ENCODE assay signal across 17 cellular contexts in genomic region chr6:82554706-82555105, GRCh38.
DNase-seq lines count a peak whose midpoint lies in the region; ATAC-seq, FAIRE-seq and TF ChIP-seq lines count a peak whose summit lies in the region.
"Had no signal": no experiment of that assay in that cellular context is flagged by ENCODE, and none has a peak within 500 bp of the region (broad histone marks: within the 10 kb centered on the region; RNA-seq: fewer than 3 reads in every experiment).

No MANE protein-coding gene starts in this region.

- H3K9ac ChIP-seq in fibroblast of lung (ENCODE audit: insufficient read depth, low read length) (no peak overlapping the region), neural progenitor cell (no peak overlapping the region)
- H3K9ac ChIP-seq: KMS-11 had no signal

- H3K27me3 ChIP-seq in fibroblast of lung (ENCODE audit: control insufficient read depth, insufficient read depth, low read length) (no peaks in the 10 kb centered on the region), neural progenitor cell (no peaks in the 10 kb centered on the region)
- H3K27me3 ChIP-seq: SJSA1 had no signal

- H3K27me3 Mint-ChIP-seq in neural progenitor cell (ENCODE audit: insufficient read depth, low read depth) = no peaks in the 10 kb centered on the region
- H3K27me3 Mint-ChIP-seq: B cell had no signal

- peaks cover 8% of the 10 kb centered on the region for H3F3A ChIP-seq in neural progenitor cell (ENCODE audit: low read depth)

- H3K27ac Mint-ChIP-seq in neural progenitor cell = no peak overlapping the region
- H3K27ac Mint-ChIP-seq: B cell; CD4-positive, alpha-beta memory T cell had no signal

- H2AFZ ChIP-seq in fibroblast of lung (ENCODE audit: low read length) = no peak overlapping the region
- peak overlapping the region; percentile 7 for H2AFZ ChIP-seq in neural progenitor cell (replicated peaks)

- H3K36me3 Mint-ChIP-seq in neural progenitor cell = peaks cover 9% of the 10 kb centered on the region
- H3K36me3 Mint-ChIP-seq: CD4-positive, alpha-beta memory T cell had no signal

- FAIRE-seq in GM19239 (lab: Jason Lieb, UNC) (no peak), urothelium cell line (lab: Jason Lieb, UNC) (no peak)

- H3K79me2 ChIP-seq in fibroblast of lung (ENCODE audit: control insufficient read depth, insufficient read depth, low read length) (no peaks in the 10 kb centered on the region), neural progenitor cell (ENCODE audit: low read depth) (no peaks in the 10 kb centered on the region)

- DNase-seq in ELR (ENCODE audit: low read depth) (peak; percentile 6), RPMI7951 (ENCODE audit: low read depth) (peak; percentile 22), fibroblast of lung (ENCODE audit: low read depth in 2 of 2) (peak; percentile 19 to 35), neural progenitor cell (ENCODE audit: low spot score) (no peak), GM19239 (ENCODE audit: insufficient read length, low spot score) (no peak), urothelium cell line (ENCODE audit: low spot score) (no peak)
- DNase-seq: CD4-positive, alpha-beta memory T cell; GDM1; NCI-H1092 treated with DMSO at 0.1 percent for 48 hours; NCI-H2081 treated with DMSO at 0.1 percent for 48 hours; NCI-H510A; NCI-H774 had no signal

- H3K4me1 ChIP-seq in fibroblast of lung (ENCODE audit: control insufficient read depth, extremely low read depth, insufficient read depth, low read length) (no peaks in the 10 kb centered on the region), neural progenitor cell (peaks cover 19% of the 10 kb centered on the region)
- H3K4me1 ChIP-seq: SJSA1 had no signal

- ATAC-seq in HG02610 (IDR thresholded peaks at IDR 0.05; ENCODE audit: unreplicated experiment) = no peak
- no peak for ATAC-seq in GM21423 (IDR thresholded peaks at IDR 0.05; ENCODE audit: unreplicated experiment)

- H3K4me1 Mint-ChIP-seq in neural progenitor cell = peaks cover 25% of the 10 kb centered on the region
- H3K4me1 Mint-ChIP-seq: B cell; CD4-positive, alpha-beta memory T cell had no signal

- H3K4me3 Mint-ChIP-seq in neural progenitor cell = no peak overlapping the region
- H3K4me3 Mint-ChIP-seq: B cell; CD4-positive, alpha-beta memory T cell had no signal

- H3K9me3 ChIP-seq in fibroblast of lung (ENCODE audit: control insufficient read depth, insufficient read depth, low read depth, low read length) (no peaks in the 10 kb centered on the region), neural progenitor cell (ENCODE audit: low read depth) (no peaks in the 10 kb centered on the region)
- H3K9me3 ChIP-seq: SJSA1 had no signal

- H3K36me3 ChIP-seq in fibroblast of lung (ENCODE audit: control insufficient read depth, insufficient read depth, low read length) = no peaks in the 10 kb centered on the region
- no peaks in the 10 kb centered on the region for H3K36me3 ChIP-seq in neural progenitor cell
- H3K36me3 ChIP-seq: SJSA1 had no signal

- H3K4me3 ChIP-seq in fibroblast of lung (replicated peaks in 1 of 4; ENCODE audit: control extremely low read depth in 1 of 4, insufficient read depth in 1 of 4, low read depth in 3 of 4, low read length in 4 of 4) = no peak overlapping the region
- no peak overlapping the region for H3K4me3 ChIP-seq in neural progenitor cell
- H3K4me3 ChIP-seq: SJSA1 had no signal

- TF ChIP-seq CTCF in fibroblast of lung (conservative IDR thresholded peaks at IDR 0.05 in 1 of 2, IDR thresholded peaks at IDR 0.05 in 1 of 2; ENCODE audit: low read depth in 1 of 2, low read length in 2 of 2) = no peak
- TF ChIP-seq CTCF in neural progenitor cell (IDR thresholded peaks at IDR 0.05) = no peak

- peaks cover 2% of the 10 kb centered on the region for H4K20me1 ChIP-seq in fibroblast of lung (ENCODE audit: control insufficient read depth, extremely low read depth, insufficient read depth, low read length)
- H4K20me1 ChIP-seq in neural progenitor cell (ENCODE audit: low read depth) = no peaks in the 10 kb centered on the region

- no peak overlapping the region for H3K27ac ChIP-seq in fibroblast of lung (ENCODE audit: insufficient read depth, low read length)
- H3K27ac ChIP-seq in neural progenitor cell = peak overlapping the region; percentile 50
- H3K27ac ChIP-seq: KMS-11, SJSA1 had no signal

- H3K4me2 ChIP-seq in fibroblast of lung (ENCODE audit: extremely low read depth, insufficient read depth, low read length) (no peak overlapping the region), neural progenitor cell (no peak overlapping the region)
- H3K4me2 ChIP-seq: KMS-11 had no signal

- peaks cover 22% of the 10 kb centered on the region for H3K9me3 Mint-ChIP-seq in neural progenitor cell

Comparison
In these comparisons a context has a peak if more than half of its experiments do, and no peak if none do; other contexts are left out.
1. DNase-seq: peak in ELR (single experiment), RPMI7951 (single experiment) and fibroblast of lung (2 of 2); none in neural progenitor cell (single experiment), GM19239 (single experiment) and urothelium cell line (single experiment).